ENCODE assay signal across 9 cellular contexts in the genomic region with DNA sequence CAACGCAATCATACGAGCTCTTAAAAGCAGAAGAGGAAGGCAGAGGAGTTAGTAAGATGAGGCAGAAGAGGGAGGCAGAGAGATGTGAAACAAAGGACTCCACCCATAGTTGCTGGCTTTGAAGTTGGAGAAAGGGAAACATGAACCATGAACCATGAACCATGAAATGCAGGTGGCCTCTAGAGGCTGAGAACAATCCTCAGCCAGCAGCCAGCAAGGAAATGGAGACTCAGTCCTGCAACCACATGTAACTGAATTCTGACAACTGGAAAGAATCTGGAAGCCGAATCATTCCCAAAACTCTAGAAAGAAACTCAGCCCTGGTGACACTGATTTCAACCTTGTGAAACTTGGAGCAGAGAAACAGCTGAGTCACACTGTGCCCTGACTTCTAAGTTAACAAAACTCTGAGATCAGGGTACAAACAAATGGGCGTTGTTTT. TPM values are rescaled to one million over a fixed set of nuclear protein-coding genes. Genes with fewer than 3 reads are reported as not detected.
A peak's percentile ranks its signal among the peaks of the same experiment; 100 is the strongest.
DNase-seq lines count a peak whose midpoint lies in the region; ATAC-seq and TF ChIP-seq lines count a peak whose summit lies in the region.
"Had no signal": no experiment of that assay in that cellular context is flagged by ENCODE, and none has a peak within 500 bp of the region (broad histone marks: within the 10 kb centered on the region; RNA-seq: fewer than 3 reads in every experiment).

No MANE protein-coding gene starts in this region.

- peak; percentile 72 for TF ChIP-seq CTCF in OCI-LY7 (conservative IDR thresholded peaks at IDR 0.05; ENCODE audit: low read length)
- no peak for TF ChIP-seq CTCF in esophagus muscularis mucosa (IDR thresholded peaks at IDR 0.05)
- TF ChIP-seq CTCF in type B pancreatic cell (conservative IDR thresholded peaks at IDR 0.05): no peak

- H3K27ac Mint-ChIP-seq in type B pancreatic cell: no peak overlapping the region
- H3K27ac Mint-ChIP-seq in activated T-cell treated with anti-CD3 and anti-CD28 coated beads, Interleukin-2, amount 50 U/mL, for 24 hours: no peak overlapping the region

- no peaks in the 10 kb centered on the region for H3K9me2 ChIP-seq in OCI-LY7 (ENCODE audit: insufficient read depth, low read length)

- H3K4me1 ChIP-seq in OCI-LY7 (ENCODE audit: insufficient read depth, low read length, poor library complexity, severe bottlenecking): peaks cover 93% of the 10 kb centered on the region
- H3K4me1 ChIP-seq in esophagus muscularis mucosa: peaks cover 17 to 56% (median 44%) of the 10 kb centered on the region in 4 donors

- ATAC-seq in GM18508 (IDR thresholded peaks at IDR 0.05; ENCODE audit: insufficient read depth, unreplicated experiment) (peak; percentile 46), HG02885 (IDR thresholded peaks at IDR 0.05; ENCODE audit: poor library complexity, unreplicated experiment) (peak; percentile 64)

- H3K4me3 ChIP-seq in OCI-LY7 (ENCODE audit: low read depth, low read length, poor library complexity, severe bottlenecking) (peak overlapping the region; percentile 55), esophagus muscularis mucosa (no peak overlapping the region)
- H3K4me3 ChIP-seq: SK-N-MC had no signal

- peak overlapping the region; percentile 92 for H3K27ac ChIP-seq in OCI-LY7 (ENCODE audit: low read depth, low read length, poor library complexity, severe bottlenecking)
- H3K27ac ChIP-seq in esophagus muscularis mucosa (replicated peaks in 1 of 4): peak overlapping the region; percentile 58 to 70 (median 65)
- H3K27ac ChIP-seq in substantia nigra (ENCODE audit: low read depth, low read length, poor library complexity, severe bottlenecking): peak overlapping the region; percentile 46
- H3K27ac ChIP-seq: SK-N-MC had no signal

- H3K27me3 ChIP-seq in esophagus muscularis mucosa: no peaks in the 10 kb centered on the region

- no peaks in the 10 kb centered on the region for H3K4me1 Mint-ChIP-seq in type B pancreatic cell (ENCODE audit: unreplicated experiment)
- H3K4me1 Mint-ChIP-seq in activated T-cell treated with anti-CD3 and anti-CD28 coated beads, Interleukin-2, amount 50 U/mL, for 24 hours (ENCODE audit: low read depth): peaks cover 29% of the 10 kb centered on the region

- peaks cover 10% of the 10 kb centered on the region for H3K36me3 ChIP-seq in OCI-LY7 (ENCODE audit: insufficient read depth, low read length)
- no peaks in the 10 kb centered on the region for H3K36me3 ChIP-seq in esophagus muscularis mucosa

- H4K20me1 ChIP-seq in OCI-LY7 (ENCODE audit: insufficient read depth, low read length): no peaks in the 10 kb centered on the region

- peaks cover 100% of the 10 kb centered on the region for H3K79me2 ChIP-seq in OCI-LY7 (ENCODE audit: insufficient read depth, low read depth, low read length)

- H3K4me3 Mint-ChIP-seq in type B pancreatic cell: no peak overlapping the region
- H3K4me3 Mint-ChIP-seq in activated T-cell treated with anti-CD3 and anti-CD28 coated beads, Interleukin-2, amount 50 U/mL, for 24 hours: no peak overlapping the region

- no peaks in the 10 kb centered on the region for H3K36me3 Mint-ChIP-seq in type B pancreatic cell
- no peaks in the 10 kb centered on the region for H3K36me3 Mint-ChIP-seq in activated T-cell treated with anti-CD3 and anti-CD28 coated beads, Interleukin-2, amount 50 U/mL, for 24 hours (ENCODE audit: low read depth)

- H2AFZ ChIP-seq in OCI-LY7 (ENCODE audit: low read length): no peak overlapping the region; the same call in 1 of the 2 replicates

- TF ChIP-seq EP300 in esophagus muscularis mucosa (IDR thresholded peaks at IDR 0.05): no peak

- intact Hi-C loops in OCI-LY7 (cut with micrococcal nuclease; ENCODE audit: unreplicated experiment) (loop anchor here (2.0 to 10.0 kb wide), 2 partner anchors 92 to 1464 kb away; partner anchors contain the start of gene ABCD3), esophagus muscularis mucosa (cut with DNase I) (no loop called here)

- H3K27me3 Mint-ChIP-seq in type B pancreatic cell: no peaks in the 10 kb centered on the region
- H3K27me3 Mint-ChIP-seq in activated T-cell treated with anti-CD3 and anti-CD28 coated beads, Interleukin-2, amount 50 U/mL, for 24 hours: no peaks in the 10 kb centered on the region

- 73% methylated on average over 4 of the region's 4 CpGs for WGBS in esophagus muscularis mucosa

- DNase-seq in AG20443 (ENCODE audit: low spot score) (peak; percentile 69), OCI-LY7 (ENCODE audit: low spot score) (peak; percentile 94), esophagus muscularis mucosa (ENCODE audit: extremely low spot score) (no peak), substantia nigra (lab: John Stamatoyannopoulos, UW) (peak in 1 of 49 donors; percentile 19), type B pancreatic cell (ENCODE audit: extremely low spot score, unreplicated experiment) (no peak)
- DNase-seq in activated T-cell treated with anti-CD3 and anti-CD28 coated beads, Interleukin-2, amount 50 U/mL, for 24 hours: no peak

- no TSS peak for BruUV-seq in OCI-LY7 (replicated peaks; lab: Mats Ljungman, UMichigan)

- peaks cover 9% of the 10 kb centered on the region for H3K9me3 Mint-ChIP-seq in type B pancreatic cell
- H3K9me3 Mint-ChIP-seq in activated T-cell treated with anti-CD3 and anti-CD28 coated beads, Interleukin-2, amount 50 U/mL, for 24 hours: no peaks in the 10 kb centered on the region

- peak overlapping the region; percentile 77 for H3K4me2 ChIP-seq in OCI-LY7 (ENCODE audit: low read length)

- H3K9me3 ChIP-seq in OCI-LY7 (ENCODE audit: low read length) (peaks cover 6% of the 10 kb centered on the region), esophagus muscularis mucosa (no peaks in the 10 kb centered on the region)

- CTCF ChIA-PET in OCI-LY7 (lab: Charles Lee; ENCODE audit: unreplicated experiment): interaction anchor here (0.6 to 1.5 kb wide), 4 partner anchors 9 to 111 kb away, joined by 3 to 6 read pairs (median 3); no protein-coding TSS in a partner anchor

- TF ChIP-seq POLR2A in esophagus muscularis mucosa (IDR thresholded peaks at IDR 0.05; ENCODE audit: low read depth): no peak

- POLR2A ChIA-PET in OCI-LY7 (lab: Charles Lee): interaction anchor here (0.6 to 5.2 kb wide), 14 partner anchors 9 to 429 kb away, joined by 3 to 106 read pairs (median 4); partner anchors contain the start of gene DIPK1A

RNA-seq across cellular contexts. Expression of gene DIPK1A, which starts 10.1 kb away (rescaled TPM):
- 13.0 and 13.5 TPM in 2 replicates for total RNA-seq in OCI-LY7 (2014; rRNA removed; shearing (Covaris generic))
- total RNA-seq in OCI-LY7 (2022) (25.4 and 26.2 TPM in 2 replicates), esophagus muscularis mucosa (10 to 100 TPM; 21.5 to 35.3 (median 32.7) TPM), type B pancreatic cell (ENCODE audit: low replicate concordance) (4.6 and 9.8 TPM in 2 replicates)

Comparison
In these comparisons a context has a peak if more than half of its experiments do, and no peak if none do; other contexts are left out.
1. DNase-seq: peak in AG20443 (single experiment) and OCI-LY7 (single experiment); none in esophagus muscularis mucosa (single experiment), type B pancreatic cell (single experiment) and activated T-cell treated with anti-CD3 and anti-CD28 coated beads, Interleukin-2, amount 50 U/mL, for 24 hours (single experiment).
2. Peak in every context shown above with its lines, with median percentiles within 50 percentile points of each other: H3K27ac ChIP-seq.